ENCODE assay signal across 13 cellular contexts in genomic region chr12:47281667-47282171, GRCh38.
DNase-seq lines count a peak whose midpoint lies in the region; ATAC-seq, FAIRE-seq and TF ChIP-seq lines count a peak whose summit lies in the region.
"Had no signal": no experiment of that assay in that cellular context is flagged by ENCODE, and none has a peak within 500 bp of the region (broad histone marks: within the 10 kb centered on the region; RNA-seq: fewer than 3 reads in every experiment).

No MANE protein-coding gene starts in this region.

- peak overlapping the region in 7 of 9 donors; percentile 26 to 85 (median 48) for H3K27ac Mint-ChIP-seq in naive thymus-derived CD4-positive, alpha-beta T cell
- H3K27ac Mint-ChIP-seq: mesothelial cell of epicardium, WTC11 had no signal

- H3K36me3 Mint-ChIP-seq in naive thymus-derived CD4-positive, alpha-beta T cell, result peaks cover 0 to 20% (median 0%) of the 10 kb centered on the region in 5 donors
- H3K36me3 Mint-ChIP-seq: mesothelial cell of epicardium, WTC11 had no signal

- peaks cover 0 to 7% (median 0%) of the 10 kb centered on the region in 11 donors for H3K9me3 Mint-ChIP-seq in naive thymus-derived CD4-positive, alpha-beta T cell
- H3K9me3 Mint-ChIP-seq: mesothelial cell of epicardium had no signal

- no peak for TF ChIP-seq CTCF in A549 (IDR thresholded peaks at IDR 0.05)
- TF ChIP-seq CTCF in lower lobe of right lung (IDR thresholded peaks at IDR 0.05), result no peak

- WGBS in A549 (ENCODE audit: missing lambda C conversion rate), result 72% methylated on average over 4 of the region's 4 CpGs

- 0 out of 3 replicates have a peak, but pooled peaks cover 4% of the 10 kb centered on the region for H3K9me3 ChIP-seq in A549
- no peaks in the 10 kb centered on the region for H3K9me3 ChIP-seq in adipocyte (ENCODE audit: control insufficient read depth, low read length)
- no peaks in the 10 kb centered on the region for H3K9me3 ChIP-seq in naive thymus-derived CD4-positive, alpha-beta T cell (ENCODE audit: control insufficient read depth in 2 of 3, low read length in 3 of 3)
- H3K9me3 ChIP-seq in lower lobe of right lung, result no peaks in the 10 kb centered on the region

- H3K36me3 ChIP-seq in adipocyte (ENCODE audit: control insufficient read depth, insufficient read depth, low read length, severe bottlenecking), result no peaks in the 10 kb centered on the region
- H3K36me3 ChIP-seq in naive thymus-derived CD4-positive, alpha-beta T cell (ENCODE audit: control insufficient read depth in 2 of 3, insufficient read depth in 3 of 3, low read length in 3 of 3), result no peaks in the 10 kb centered on the region
- H3K36me3 ChIP-seq in lower lobe of right lung, result no peaks in the 10 kb centered on the region

- H3K27me3 Mint-ChIP-seq in naive thymus-derived CD4-positive, alpha-beta T cell, result no peaks in the 10 kb centered on the region

- H3K27me3 ChIP-seq in adipocyte (replicated peaks; ENCODE audit: control insufficient read depth, insufficient read depth, low read length) (no peaks in the 10 kb centered on the region), lower lobe of right lung (ENCODE audit: low read depth) (no peaks in the 10 kb centered on the region)
- H3K27me3 ChIP-seq in naive thymus-derived CD4-positive, alpha-beta T cell (ENCODE audit: control insufficient read depth in 2 of 2, insufficient read depth in 2 of 2, low read length in 2 of 2), result no peaks in the 10 kb centered on the region

- H3K27ac ChIP-seq in A549 (peak overlapping the region; percentile 44 to 91), lower lobe of right lung (no peak overlapping the region)
- no peak overlapping the region for H3K27ac ChIP-seq in naive thymus-derived CD4-positive, alpha-beta T cell (ENCODE audit: low read depth, low read length)

- H3K9ac ChIP-seq in adipocyte (ENCODE audit: low read length), result no peak overlapping the region

- peaks cover 24 to 90% (median 78%) of the 10 kb centered on the region in 7 donors for H3K4me1 Mint-ChIP-seq in naive thymus-derived CD4-positive, alpha-beta T cell

- no peak for TF ChIP-seq EP300 in A549 (IDR thresholded peaks at IDR 0.05)

- TF ChIP-seq RAD21 in A549 (conservative IDR thresholded peaks at IDR 0.05 in 1 of 2, IDR thresholded peaks at IDR 0.05 in 1 of 2), result no peak

- H3K4me1 ChIP-seq in A549 (peaks cover 34% of the 10 kb centered on the region), adipocyte (ENCODE audit: control insufficient read depth, insufficient read depth, low read length) (peaks cover 25% of the 10 kb centered on the region), lower lobe of right lung (peaks cover 16% of the 10 kb centered on the region)
- H3K4me1 ChIP-seq in naive thymus-derived CD4-positive, alpha-beta T cell (ENCODE audit: control insufficient read depth in 2 of 2, insufficient read depth in 2 of 2, low read length in 2 of 2), result peaks cover 14 to 38% of the 10 kb centered on the region in 2 donors

- ATAC-seq in A549 (no peak), lower lobe of right lung (no peak)
- ATAC-seq in naive thymus-derived CD4-positive, alpha-beta T cell, result no peak
- ATAC-seq: WTC11 had no signal

- POLR2A ChIA-PET in A549 (lab: Yijun Ruan, JAX), result interaction anchor here (1.2 kb wide), 1 partner anchor 11 kb away, joined by 3 read pairs; no protein-coding TSS in a partner anchor
- POLR2A ChIA-PET in naive thymus-derived CD4-positive, alpha-beta T cell (lab: Charles Lee), result interaction anchor here (0.6 to 1.7 kb wide), 4 partner anchors 9 to 85 kb away, joined by 3 to 9 read pairs (median 3); no protein-coding TSS in a partner anchor

- CTCF ChIA-PET in A549 (lab: Yijun Ruan, JAX), result interaction anchor here (0.6 to 2.4 kb wide), 4 partner anchors 9 to 249 kb away, joined by 3 to 7 read pairs (median 4); no protein-coding TSS in a partner anchor
- CTCF ChIA-PET in naive thymus-derived CD4-positive, alpha-beta T cell (lab: Charles Lee), result interaction anchor here (1.2 kb wide), 2 partner anchors 25 to 116 kb away, joined by 4 read pairs; no protein-coding TSS in a partner anchor

- no peak for FAIRE-seq in A549 (lab: Jason Lieb, UNC)

- intact Hi-C loops in naive thymus-derived CD4-positive, alpha-beta T cell (cut with micrococcal nuclease), result no loop called here
- intact Hi-C loops in lower lobe of right lung (cut with DNase I), result no loop called here

- no peak overlapping the region for H3K4me3 ChIP-seq in A549
- H3K4me3 ChIP-seq in adipocyte (ENCODE audit: low read length), result peak overlapping the region; percentile 6
- no peak overlapping the region for H3K4me3 ChIP-seq in naive thymus-derived CD4-positive, alpha-beta T cell (ENCODE audit: low read length)
- H3K4me3 ChIP-seq in lower lobe of right lung, result no peak overlapping the region

- no peak overlapping the region for H3K4me2 ChIP-seq in A549

- peak overlapping the region in 4 of 10 donors; percentile 0 to 60 (median 40) for H3K4me3 Mint-ChIP-seq in naive thymus-derived CD4-positive, alpha-beta T cell
- H3K4me3 Mint-ChIP-seq: mesothelial cell of epicardium, WTC11 had no signal

- DNase-seq in A549 (ENCODE audit: low read depth in 1 of 2, low spot score in 1 of 2) (no peak), LoVo (ENCODE audit: low spot score) (peak; percentile 47), adipocyte (ENCODE audit: low read depth) (no peak), lower lobe of right lung (no peak), epidermal melanocyte (ENCODE audit: insufficient read length, low spot score) (no peak), islet precursor cell (no peak), NCI-H2081 (lab: John Stamatoyannopoulos, UW) (no peak)
- DNase-seq in naive thymus-derived CD4-positive, alpha-beta T cell, result no peak
- DNase-seq: amygdala; effector CD8-positive, alpha-beta T cell; RPMI8226 had no signal

- no peak for TF ChIP-seq POLR2A in A549 (IDR thresholded peaks at IDR 0.05; ENCODE audit: low read length)

TF ChIP-seq in A549, 52 proteins besides CTCF, POLR2A, EP300 and RAD21:
- TF ChIP-seq PBX3 (IDR thresholded peaks at IDR 0.05) (no peak), MAFK (IDR thresholded peaks at IDR 0.05; ENCODE audit: partially characterized antibody) (peak; percentile 11)
TF ChIP-seq in A549: peak in this region for 1.

Comparison
In these comparisons a context has a peak if more than half of its experiments do, and no peak if none do; other contexts are left out.
1. H3K27ac ChIP-seq: peak in A549 (2 of 2); none in naive thymus-derived CD4-positive, alpha-beta T cell (single experiment) and lower lobe of right lung (single experiment).